20 cellular contexts compared by ENCODE assay signal in genomic region chr15:73862276-73862675, GRCh38. TPM values are rescaled to one million over a fixed set of nuclear protein-coding genes. Genes with fewer than 3 reads are reported as not detected.
DNase-seq lines count a peak whose midpoint lies in the region; ATAC-seq, FAIRE-seq and TF ChIP-seq lines count a peak whose summit lies in the region.
"Had no signal": no experiment of that assay in that cellular context is flagged by ENCODE, and none has a peak within 500 bp of the region (broad histone marks: within the 10 kb centered on the region; RNA-seq: fewer than 3 reads in every experiment).

No MANE protein-coding gene starts in this region.

- peak; percentile 62 for FAIRE-seq in H1 (lab: Jason Lieb, UNC)
- FAIRE-seq: GM12892, GM19239, HTR-8/SVneo had no signal

- TF ChIP-seq POLR2A in H1 (IDR thresholded peaks at IDR 0.05; ENCODE audit: control extremely low read depth in 1 of 2, low read depth in 2 of 2, low read length in 2 of 2) = no peak

- H2BK120ac ChIP-seq in H1 (replicated peaks; ENCODE audit: low read depth, low read length) = no peak overlapping the region

- no peak for TF ChIP-seq RAD21 in H1 (IDR thresholded peaks at IDR 0.05 in 1 of 2, conservative IDR thresholded peaks at IDR 0.05 in 1 of 2; ENCODE audit: low read depth in 2 of 2, low read length in 2 of 2)

- H2BK5ac ChIP-seq in H1 (ENCODE audit: low read depth, low read length) = no peak overlapping the region

- no peak overlapping the region for H2BK20ac ChIP-seq in H1 (ENCODE audit: low read length)

- CTCF ChIA-PET in H1 (lab: Charles Lee; ENCODE audit: partially characterized antibody) = interaction anchor here (1.7 kb wide), 1 partner anchor 22 kb away, joined by 4 read pairs; no protein-coding TSS in a partner anchor

- H3K4me3 ChIP-seq in H1 (ENCODE audit: extremely low read depth in 1 of 4, insufficient read depth in 2 of 4, low read depth in 3 of 4, low read length in 4 of 4) (no peak overlapping the region), upper lobe of right lung (no peak overlapping the region)
- H3K4me3 ChIP-seq: HAP-1 had no signal

- no peaks in the 10 kb centered on the region for H4K20me1 ChIP-seq in H1 (replicated peaks in 1 of 2; ENCODE audit: control insufficient read depth in 1 of 2, insufficient read depth in 2 of 2, low read length in 2 of 2)

- H3K36me3 ChIP-seq in H1 (ENCODE audit: control insufficient read depth in 2 of 4, insufficient read depth in 4 of 4, low read length in 3 of 4) (no peaks in the 10 kb centered on the region), upper lobe of right lung (no peaks in the 10 kb centered on the region)
- H3K36me3 ChIP-seq: HAP-1 had no signal

- peaks cover 0 to 3% (median 1%) of the 10 kb centered on the region in 4 experiments; a peak in 5 of 7 replicates for H3K4me1 ChIP-seq in H1 (replicated peaks in 1 of 4; ENCODE audit: control insufficient read depth in 3 of 4, insufficient read depth in 4 of 4, low read length in 3 of 4)
- H3K4me1 ChIP-seq in upper lobe of right lung = no peaks in the 10 kb centered on the region
- H3K4me1 ChIP-seq: HAP-1 had no signal

- H3K23ac ChIP-seq in H1 (ENCODE audit: insufficient read length) = no peak overlapping the region

- peak; percentile 15 for DNase-seq in activated CD8-positive, alpha-beta memory T cell treated with anti-CD3 and anti-CD28 coated beads, Interleukin-2, amount 50 U/mL, for 48 hours
- no peak for DNase-seq in activated CD8-positive, alpha-beta memory T cell treated with anti-CD3 and anti-CD28 coated beads for 24 hours
- DNase-seq in H1 (ENCODE audit: low read depth in 1 of 2, low spot score in 2 of 2) (no peak), left lobe of liver (ENCODE audit: low spot score) (peak; percentile 8), upper lobe of right lung (no peak), GOT3 (lab: John Stamatoyannopoulos, UW) (no peak), left colon (no peak)
- DNase-seq in activated T-cell treated with anti-CD3 and anti-CD28 coated beads, Interleukin-2, amount 50 U/mL, for 1 hour = no peak
- DNase-seq: CD8-positive, alpha-beta memory T cell; DND-41; GDM1 had no signal

- no peak overlapping the region for H4K5ac ChIP-seq in H1 (ENCODE audit: insufficient read length, low read depth, low read length)

- H3K27me3 ChIP-seq in H1 (replicated peaks in 1 of 4; ENCODE audit: control insufficient read depth in 3 of 4, extremely low read depth in 1 of 4, insufficient read depth in 3 of 4, low read length in 3 of 4) = no peaks in the 10 kb centered on the region
- H3K27me3 ChIP-seq in upper lobe of right lung = peaks cover 24% of the 10 kb centered on the region

- H2AFZ ChIP-seq in H1 (ENCODE audit: low read length) = peak overlapping the region; percentile 54; the same call in 1 of the 2 replicates

- 54% methylated on average over 6 of the region's 6 CpGs; no CpG with 5 or more reads in 1 of the 2 experiments for WGBS in H1 (ENCODE audit: extremely low coverage in 1 of 2, insufficient coverage in 1 of 2, insufficient read length in 1 of 2, insufficient replicate concordance in 2 of 2, low coverage in 1 of 2, low lambda C conversion rate in 2 of 2, missing lambda C conversion rate in 1 of 2), 2 experiments

- no peak overlapping the region for H3K4ac ChIP-seq in H1 (replicated peaks; ENCODE audit: insufficient read length, low read depth, low read length)

- POLR2A ChIA-PET in H1 (lab: Charles Lee; ENCODE audit: partially characterized antibody) = no interaction called here

- no peaks in the 10 kb centered on the region for H3K79me1 ChIP-seq in H1 (ENCODE audit: low read depth, low read length)

- no peak overlapping the region for H4K8ac ChIP-seq in H1 (ENCODE audit: extremely low read depth, insufficient read depth, low read length)

- no peak overlapping the region for H3K14ac ChIP-seq in H1 (ENCODE audit: insufficient read length)

- no peak for ATAC-seq in left lobe of liver
- no peak for ATAC-seq in upper lobe of right lung
- no peak for ATAC-seq in left colon

- no peak overlapping the region for H3K56ac ChIP-seq in H1 (replicated peaks; ENCODE audit: insufficient read length, low read depth, low read length)

- no peak overlapping the region for H2BK15ac ChIP-seq in H1 (ENCODE audit: low read length)

- H3K4me2 ChIP-seq in H1 (ENCODE audit: insufficient read depth in 1 of 2, low read depth in 2 of 2, low read length in 2 of 2) = no peak overlapping the region

- no peak overlapping the region for H3K18ac ChIP-seq in H1 (ENCODE audit: extremely low read depth, low read length)

- TF ChIP-seq EP300 in H1 (IDR thresholded peaks at IDR 0.05; ENCODE audit: borderline replicate concordance in 1 of 2, low read depth in 2 of 2, low read length in 2 of 2) = no peak

- H2BK12ac ChIP-seq in H1 (ENCODE audit: low read depth, low read length) = no peak overlapping the region

- H3K27ac ChIP-seq in H1 (ENCODE audit: low read depth, low read length) = no peak overlapping the region
- H3K27ac ChIP-seq in upper lobe of right lung = no peak overlapping the region
- H3K27ac ChIP-seq: 22Rv1 had no signal

- no peak overlapping the region for H2AK5ac ChIP-seq in H1 (ENCODE audit: low read depth, low read length)

- no peak overlapping the region for H3K9ac ChIP-seq in H1 (replicated peaks in 1 of 4; ENCODE audit: extremely low read depth in 1 of 4, low read depth in 3 of 4, low read length in 3 of 4)

- intact Hi-C loops in upper lobe of right lung (cut with DNase I) (no loop called here), left colon (cut with DNase I, micrococcal nuclease) (no loop called here)

- TF ChIP-seq CTCF in H1 (IDR thresholded peaks at IDR 0.05; ENCODE audit: control extremely low read depth in 1 of 3, insufficient read depth in 1 of 3, low read depth in 1 of 3, low read length in 3 of 3) = no peak
- no peak for TF ChIP-seq CTCF in upper lobe of right lung (IDR thresholded peaks at IDR 0.05)

- no peak overlapping the region for H4K91ac ChIP-seq in H1 (replicated peaks; ENCODE audit: insufficient read length, low read length)

- no peaks in the 10 kb centered on the region for H3K79me2 ChIP-seq in H1 (ENCODE audit: control insufficient read depth in 1 of 2, insufficient read depth in 2 of 2, low read length in 2 of 2)

- H3K23me2 ChIP-seq in H1 (ENCODE audit: low read depth, low read length) = no peaks in the 10 kb centered on the region; the same call in 1 of the 2 replicates

- H3K9me3 ChIP-seq in H1 (ENCODE audit: insufficient read depth in 2 of 2, low read depth in 1 of 2, low read length in 1 of 2) (0 out of 4 replicates have a peak, but pooled peaks cover 0 to 3% of the 10 kb centered on the region in 2 experiments), upper lobe of right lung (no peaks in the 10 kb centered on the region)
- H3K9me3 ChIP-seq: Caco-2, HAP-1 had no signal

TF ChIP-seq in H1, 55 proteins besides CTCF, POLR2A, EP300 and RAD21 (continues in another document):
- TF ChIP-seq RNF2 (IDR thresholded peaks at IDR 0.05; ENCODE audit: borderline replicate concordance, low read depth, low read length, missing control alignments, poor library complexity, severe bottlenecking) = no peak
- TF ChIP-seq JUN (IDR thresholded peaks at IDR 0.05; ENCODE audit: low read depth, low read length) = no peak
- TF ChIP-seq GTF2F1 (IDR thresholded peaks at IDR 0.05; ENCODE audit: borderline replicate concordance, low read depth, low read length) = no peak
- no peak for TF ChIP-seq CHD2 (IDR thresholded peaks at IDR 0.05; ENCODE audit: low read length)
- no peak for TF ChIP-seq RFX5 (IDR thresholded peaks at IDR 0.05; ENCODE audit: borderline replicate concordance, low read depth, low read length)
- no peak for TF ChIP-seq CREB1 (IDR thresholded peaks at IDR 0.05)
- no peak for TF ChIP-seq RXRA (IDR thresholded peaks at IDR 0.05; ENCODE audit: insufficient read depth, low read depth, low read length)

RNA-seq across cellular contexts. Expression of gene TBC1D21, which starts 11.1 kb away (rescaled TPM):
- total RNA-seq in H1 (2021; fragmentation: NEBNext Ultra II Directional; extraction: Animal tissue kit (Norgen Biotek cat#: 25700)) = not detected in 2 replicates
- polyA plus RNA-seq in H1 (2011; rRNA removed) = not detected in 2 replicates
- polyA plus RNA-seq in H1 (2011; cell fraction: cytosol; rRNA removed) = not detected
- not detected for polyA plus RNA-seq in H1 (2011; cell fraction: nucleus; rRNA removed)
- not detected in 4 replicates for polyA plus RNA-seq in H1 (2012, experiment 1 of 2)
- polyA plus RNA-seq in H1 (2012, experiment 2 of 2) = not detected
- polyA plus RNA-seq in H1 (2013, experiment 1 of 2) = not detected
- not detected for polyA plus RNA-seq in H1 (2013, experiment 2 of 2)
- polyA minus RNA-seq in H1 (2011; rRNA and poly(A)+ RNA removed) = not detected in 2 replicates
- polyA minus RNA-seq in H1 (2011; cell fraction: cytosol; rRNA and poly(A)+ RNA removed) = not detected
- polyA minus RNA-seq in H1 (2011; cell fraction: nucleus; rRNA and poly(A)+ RNA removed) = not detected
- total RNA-seq in left lobe of liver = not detected
- total RNA-seq in upper lobe of right lung = not detected
- total RNA-seq in left colon = not detected
- total RNA-seq: A673; Caco-2; CD8-positive, alpha-beta memory T cell had no signal
- polyA plus RNA-seq: BJ; CD14-positive monocyte; CD8-positive, alpha-beta memory T cell had no signal

Comparison
In these comparisons a context has a peak if more than half of its experiments do, and no peak if none do; other contexts are left out.
1. DNase-seq: peak in activated CD8-positive, alpha-beta memory T cell treated with anti-CD3 and anti-CD28 coated beads, Interleukin-2, amount 50 U/mL, for 48 hours (single experiment) and left lobe of liver (single experiment); none in activated CD8-positive, alpha-beta memory T cell treated with anti-CD3 and anti-CD28 coated beads for 24 hours (single experiment), H1 (0 of 2), upper lobe of right lung (single experiment), GOT3 (single experiment), left colon (0 of 2) and activated T-cell treated with anti-CD3 and anti-CD28 coated beads, Interleukin-2, amount 50 U/mL, for 1 hour (single experiment).